In the genomic region with DNA sequence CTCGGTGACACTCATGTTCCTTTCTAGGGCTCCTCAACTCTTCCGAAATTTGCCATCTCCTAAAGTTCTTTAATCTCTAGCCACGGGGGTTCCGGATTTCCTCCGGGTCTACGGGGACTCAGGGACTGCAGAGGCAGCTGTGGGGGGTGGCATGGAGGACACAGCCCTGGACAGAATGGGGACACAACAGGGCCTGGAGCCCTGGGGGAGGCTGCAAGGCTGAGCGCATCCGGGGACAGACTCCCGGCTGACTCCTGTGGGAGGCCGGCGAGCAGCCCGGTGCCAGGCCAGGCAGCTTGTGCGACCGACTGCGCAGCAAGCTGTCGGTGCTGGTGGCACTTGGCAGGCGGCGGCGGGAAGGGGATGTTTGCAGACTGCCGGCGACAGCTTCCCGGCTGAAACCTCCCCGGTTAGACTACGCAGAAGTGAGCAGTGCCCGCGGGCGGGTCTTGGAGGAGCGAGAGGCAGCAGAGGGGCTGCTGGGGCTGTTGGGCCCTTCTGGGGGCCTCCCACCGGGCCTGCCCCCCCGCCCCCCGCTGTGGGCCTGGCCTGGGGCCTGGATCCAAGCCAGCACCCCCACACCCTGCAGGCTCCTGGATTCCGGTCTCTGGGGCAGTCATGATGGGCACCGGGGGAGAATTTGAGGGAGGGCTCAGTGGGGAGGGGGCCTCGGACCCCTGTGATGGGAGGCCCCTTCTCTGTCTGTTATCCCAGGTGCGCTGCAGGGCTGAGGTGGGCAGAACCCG, we compare ENCODE assay signal across 10 cellular contexts. TPM values are rescaled to one million over a fixed set of nuclear protein-coding genes. Genes with fewer than 3 reads are reported as not detected.
DNase-seq lines count a peak whose midpoint lies in the region; ATAC-seq, FAIRE-seq and TF ChIP-seq lines count a peak whose summit lies in the region.
"Had no signal": no experiment of that assay in that cellular context is flagged by ENCODE, and none has a peak within 500 bp of the region (broad histone marks: within the 10 kb centered on the region; RNA-seq: fewer than 3 reads in every experiment).

No MANE protein-coding gene starts in this region.

- H3K9me3 ChIP-seq in pancreas = no peaks in the 10 kb centered on the region

- H3K27me3 Mint-ChIP-seq in activated naive CD8-positive, alpha-beta T cell treated with anti-CD3 and anti-CD28 coated beads, Interleukin-2, amount 50 U/mL, for 24 hours = no peaks in the 10 kb centered on the region

- ATAC-seq in activated naive CD8-positive, alpha-beta T cell treated with anti-CD3 and anti-CD28 coated beads, Interleukin-2, amount 50 U/mL, for 24 hours = peak; percentile 23
- ATAC-seq in pancreas = peak; percentile 40 to 54 (median 47)
- no peak for ATAC-seq in HG02610 (IDR thresholded peaks at IDR 0.05; ENCODE audit: unreplicated experiment)
- no peak for ATAC-seq in GM21367 (IDR thresholded peaks at IDR 0.05; ENCODE audit: unreplicated experiment)
- no peak for ATAC-seq in GM21381 (IDR thresholded peaks at IDR 0.05; ENCODE audit: unreplicated experiment)

- 14 to 17% methylated on average over 26 to 36 of the region's 36 CpGs for WGBS in pancreas, 2 donors

- no peak for FAIRE-seq in pancreas (lab: Jason Lieb, UNC)

- peaks cover 15% of the 10 kb centered on the region for H3K4me1 Mint-ChIP-seq in activated naive CD8-positive, alpha-beta T cell treated with anti-CD3 and anti-CD28 coated beads, Interleukin-2, amount 50 U/mL, for 24 hours

- no peak for TF ChIP-seq CTCF in pancreas (IDR thresholded peaks at IDR 0.05)

- H3K4me1 ChIP-seq in pancreas = peaks cover 9 to 17% (median 10%) of the 10 kb centered on the region in 3 donors

- peaks cover 0 to 13% (median 0%) of the 10 kb centered on the region in 4 donors for H3K27me3 ChIP-seq in pancreas
- H3K27me3 ChIP-seq: cardiac muscle cell had no signal

- peak overlapping the region in 1 of 4 donors; percentile 8 for H3K27ac ChIP-seq in pancreas
- H3K27ac ChIP-seq: cardiac muscle cell, GM23248 had no signal

- no peak overlapping the region for H3K4me3 Mint-ChIP-seq in activated naive CD8-positive, alpha-beta T cell treated with anti-CD3 and anti-CD28 coated beads, Interleukin-2, amount 50 U/mL, for 24 hours

- H3K4me3 ChIP-seq in pancreas = no peak overlapping the region
- H3K4me3 ChIP-seq: cardiac muscle cell, GM23248 had no signal

- H3K36me3 Mint-ChIP-seq in activated naive CD8-positive, alpha-beta T cell treated with anti-CD3 and anti-CD28 coated beads, Interleukin-2, amount 50 U/mL, for 24 hours (ENCODE audit: low read depth) = no peaks in the 10 kb centered on the region

- H3K27ac Mint-ChIP-seq in activated naive CD8-positive, alpha-beta T cell treated with anti-CD3 and anti-CD28 coated beads, Interleukin-2, amount 50 U/mL, for 24 hours = no peak overlapping the region

- H3K36me3 ChIP-seq in pancreas = no peaks in the 10 kb centered on the region
- H3K36me3 ChIP-seq: cardiac muscle cell had no signal

- no peaks in the 10 kb centered on the region for H3K9me3 Mint-ChIP-seq in activated naive CD8-positive, alpha-beta T cell treated with anti-CD3 and anti-CD28 coated beads, Interleukin-2, amount 50 U/mL, for 24 hours

- intact Hi-C loops in pancreas (cut with DNase I) = no loop called here

- DNase-seq in COLO668 (lab: John Stamatoyannopoulos, UW; ENCODE audit: unreplicated experiment) (peak; percentile 72), NCI-H2107 (lab: John Stamatoyannopoulos, UW) (peak; percentile 32), pancreas (peak in 5 of 6 donors; percentile 36 to 79 (median 59)), iPS-NIHi11 (ENCODE audit: low spot score) (no peak)
- DNase-seq in activated naive CD8-positive, alpha-beta T cell treated with anti-CD3 and anti-CD28 coated beads, Interleukin-2, amount 50 U/mL, for 24 hours = peak; percentile 30

RNA-seq across cellular contexts. Expression of gene UBAC1, which starts 28.7 kb away (rescaled TPM):
- total RNA-seq in pancreas = 10 to 100 TPM in 5 of 6 donors, 1 to 10 TPM in 1; 9.8 to 16.5 (median 13.1) TPM
- polyA plus RNA-seq in pancreas = 10 to 100 TPM; 24.9 to 33.7 TPM

Comparison
In these comparisons a context has a peak if more than half of its experiments do, and no peak if none do; other contexts are left out.
1. ATAC-seq: peak in activated naive CD8-positive, alpha-beta T cell treated with anti-CD3 and anti-CD28 coated beads, Interleukin-2, amount 50 U/mL, for 24 hours (single experiment) and pancreas (4 of 4); none in HG02610 (single experiment), GM21367 (single experiment) and GM21381 (single experiment).